Comparison of ENCODE assay signal across 1 cellular context in genomic region chr2:190062053-190062452, GRCh38.
TF ChIP-seq lines count a peak whose summit lies in the region.

No MANE protein-coding gene starts in this region.

TF ChIP-seq in GM23338, 12 proteins besides CTCF, POLR2A, EP300 and RAD21 (continued from another document):
- TF ChIP-seq, protein P1, sequence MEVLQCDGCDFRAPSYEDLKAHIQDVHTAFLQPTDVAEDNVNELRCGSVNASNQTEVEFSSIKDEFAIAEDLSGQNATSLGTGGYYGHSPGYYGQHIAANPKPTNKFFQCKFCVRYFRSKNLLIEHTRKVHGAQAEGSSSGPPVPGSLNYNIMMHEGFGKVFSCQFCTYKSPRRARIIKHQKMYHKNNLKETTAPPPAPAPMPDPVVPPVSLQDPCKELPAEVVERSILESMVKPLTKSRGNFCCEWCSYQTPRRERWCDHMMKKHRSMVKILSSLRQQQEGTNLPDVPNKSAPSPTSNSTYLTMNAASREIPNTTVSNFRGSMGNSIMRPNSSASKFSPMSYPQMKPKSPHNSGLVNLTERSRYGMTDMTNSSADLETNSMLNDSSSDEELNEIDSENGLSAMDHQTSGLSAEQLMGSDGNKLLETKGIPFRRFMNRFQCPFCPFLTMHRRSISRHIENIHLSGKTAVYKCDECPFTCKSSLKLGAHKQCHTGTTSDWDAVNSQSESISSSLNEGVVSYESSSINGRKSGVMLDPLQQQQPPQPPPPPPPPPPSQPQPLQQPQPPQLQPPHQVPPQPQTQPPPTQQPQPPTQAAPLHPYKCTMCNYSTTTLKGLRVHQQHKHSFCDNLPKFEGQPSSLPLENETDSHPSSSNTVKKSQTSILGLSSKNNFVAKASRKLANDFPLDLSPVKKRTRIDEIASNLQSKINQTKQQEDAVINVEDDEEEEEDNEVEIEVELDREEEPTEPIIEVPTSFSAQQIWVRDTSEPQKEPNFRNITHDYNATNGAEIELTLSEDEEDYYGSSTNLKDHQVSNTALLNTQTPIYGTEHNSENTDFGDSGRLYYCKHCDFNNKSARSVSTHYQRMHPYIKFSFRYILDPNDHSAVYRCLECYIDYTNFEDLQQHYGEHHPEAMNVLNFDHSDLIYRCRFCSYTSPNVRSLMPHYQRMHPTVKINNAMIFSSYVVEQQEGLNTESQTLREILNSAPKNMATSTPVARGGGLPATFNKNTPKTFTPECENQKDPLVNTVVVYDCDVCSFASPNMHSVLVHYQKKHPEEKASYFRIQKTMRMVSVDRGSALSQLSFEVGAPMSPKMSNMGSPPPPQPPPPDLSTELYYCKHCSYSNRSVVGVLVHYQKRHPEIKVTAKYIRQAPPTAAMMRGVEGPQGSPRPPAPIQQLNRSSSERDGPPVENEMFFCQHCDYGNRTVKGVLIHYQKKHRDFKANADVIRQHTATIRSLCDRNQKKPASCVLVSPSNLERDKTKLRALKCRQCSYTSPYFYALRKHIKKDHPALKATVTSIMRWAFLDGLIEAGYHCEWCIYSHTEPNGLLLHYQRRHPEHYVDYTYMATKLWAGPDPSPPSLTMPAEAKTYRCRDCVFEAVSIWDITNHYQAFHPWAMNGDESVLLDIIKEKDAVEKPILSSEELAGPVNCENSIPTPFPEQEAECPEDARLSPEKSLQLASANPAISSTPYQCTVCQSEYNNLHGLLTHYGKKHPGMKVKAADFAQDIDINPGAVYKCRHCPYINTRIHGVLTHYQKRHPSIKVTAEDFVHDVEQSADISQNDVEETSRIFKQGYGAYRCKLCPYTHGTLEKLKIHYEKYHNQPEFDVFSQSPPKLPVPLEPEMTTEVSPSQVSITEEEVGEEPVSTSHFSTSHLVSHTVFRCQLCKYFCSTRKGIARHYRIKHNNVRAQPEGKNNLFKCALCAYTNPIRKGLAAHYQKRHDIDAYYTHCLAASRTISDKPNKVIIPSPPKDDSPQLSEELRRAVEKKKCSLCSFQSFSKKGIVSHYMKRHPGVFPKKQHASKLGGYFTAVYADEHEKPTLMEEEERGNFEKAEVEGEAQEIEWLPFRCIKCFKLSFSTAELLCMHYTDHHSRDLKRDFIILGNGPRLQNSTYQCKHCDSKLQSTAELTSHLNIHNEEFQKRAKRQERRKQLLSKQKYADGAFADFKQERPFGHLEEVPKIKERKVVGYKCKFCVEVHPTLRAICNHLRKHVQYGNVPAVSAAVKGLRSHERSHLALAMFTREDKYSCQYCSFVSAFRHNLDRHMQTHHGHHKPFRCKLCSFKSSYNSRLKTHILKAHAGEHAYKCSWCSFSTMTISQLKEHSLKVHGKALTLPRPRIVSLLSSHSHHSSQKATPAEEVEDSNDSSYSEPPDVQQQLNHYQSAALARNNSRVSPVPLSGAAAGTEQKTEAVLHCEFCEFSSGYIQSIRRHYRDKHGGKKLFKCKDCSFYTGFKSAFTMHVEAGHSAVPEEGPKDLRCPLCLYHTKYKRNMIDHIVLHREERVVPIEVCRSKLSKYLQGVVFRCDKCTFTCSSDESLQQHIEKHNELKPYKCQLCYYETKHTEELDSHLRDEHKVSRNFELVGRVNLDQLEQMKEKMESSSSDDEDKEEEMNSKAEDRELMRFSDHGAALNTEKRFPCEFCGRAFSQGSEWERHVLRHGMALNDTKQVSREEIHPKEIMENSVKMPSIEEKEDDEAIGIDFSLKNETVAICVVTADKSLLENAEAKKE (CRISPR knock-in tag; IDR thresholded peaks at IDR 0.05), result no peak
- TF ChIP-seq ZNF114 (CRISPR knock-in tag; IDR thresholded peaks at IDR 0.05), result no peak
- TF ChIP-seq NANOG (IDR thresholded peaks at IDR 0.05; ENCODE audit: borderline replicate concordance), result no peak
- no peak for TF ChIP-seq STAT1 (IDR thresholded peaks at IDR 0.05; ENCODE audit: unreplicated experiment)
- TF ChIP-seq, protein P2, sequence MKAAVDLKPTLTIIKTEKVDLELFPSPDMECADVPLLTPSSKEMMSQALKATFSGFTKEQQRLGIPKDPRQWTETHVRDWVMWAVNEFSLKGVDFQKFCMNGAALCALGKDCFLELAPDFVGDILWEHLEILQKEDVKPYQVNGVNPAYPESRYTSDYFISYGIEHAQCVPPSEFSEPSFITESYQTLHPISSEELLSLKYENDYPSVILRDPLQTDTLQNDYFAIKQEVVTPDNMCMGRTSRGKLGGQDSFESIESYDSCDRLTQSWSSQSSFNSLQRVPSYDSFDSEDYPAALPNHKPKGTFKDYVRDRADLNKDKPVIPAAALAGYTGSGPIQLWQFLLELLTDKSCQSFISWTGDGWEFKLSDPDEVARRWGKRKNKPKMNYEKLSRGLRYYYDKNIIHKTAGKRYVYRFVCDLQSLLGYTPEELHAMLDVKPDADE (IDR thresholded peaks at IDR 0.05), result no peak
- no peak for TF ChIP-seq EZH2phosphoT487 (IDR thresholded peaks at IDR 0.05; ENCODE audit: unreplicated experiment)
- no peak for TF ChIP-seq CREB1 (CRISPR knock-in tag; IDR thresholded peaks at IDR 0.05; ENCODE audit: low read depth)
